Comparison of ENCODE assay signal across 34 cellular contexts in the genomic region with DNA sequence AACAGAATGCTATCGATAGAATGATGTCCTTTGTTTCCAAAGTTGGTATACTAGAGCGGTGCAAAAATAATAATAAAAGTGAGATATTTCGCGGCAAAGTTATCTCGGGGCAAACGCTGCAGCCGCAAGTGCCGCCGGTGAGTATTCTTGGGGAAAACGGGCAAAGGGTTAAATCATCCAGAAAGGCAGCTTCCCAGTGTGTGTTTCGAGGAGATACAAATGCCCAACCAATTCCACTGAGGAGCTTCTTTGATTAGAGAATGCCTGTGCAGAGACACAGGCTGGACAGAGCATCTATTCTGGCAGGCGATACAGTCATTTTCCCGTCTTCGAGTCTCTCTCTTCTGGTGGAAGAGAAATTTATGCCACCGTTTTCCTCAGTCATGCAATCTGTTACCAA.
"Had no signal": no experiment of that assay in that cellular context is flagged by ENCODE, and none has a peak within 500 bp of the region (broad histone marks: within the 10 kb centered on the region; RNA-seq: fewer than 3 reads in every experiment).

No MANE protein-coding gene starts in this region.

- FAIRE-seq: astrocyte, bronchial epithelial cell had no signal

- H3K9me3 ChIP-seq: esophagus muscularis mucosa, gastroesophageal sphincter, heart right ventricle had no signal

- H3K36me3 Mint-ChIP-seq: activated CD4-positive, alpha-beta memory T cell treated with anti-CD3 and anti-CD28 coated beads for 36 hours; activated CD8-positive, alpha-beta memory T cell treated with anti-CD3 and anti-CD28 coated beads, Interleukin-2, amount 10 ng/mL, durations not matched to agents 7 days and 5 days had no signal

- H3K27me3 ChIP-seq: brain microvascular endothelial cell, esophagus muscularis mucosa, gastroesophageal sphincter, heart right ventricle, hepatocyte had no signal

- H3K4me3 ChIP-seq: coronary artery, esophagus muscularis mucosa, gastroesophageal sphincter, heart right ventricle, hepatocyte had no signal

- ATAC-seq: activated CD4-positive, alpha-beta T cell treated with anti-CD3 and anti-CD28 coated beads for 36 hours; activated CD8-positive, alpha-beta memory T cell treated with anti-CD3 and anti-CD28 coated beads, Interleukin-2, amount 10 ng/mL, durations not matched to agents 7 days and 5 days; activated CD8-positive, alpha-beta T cell treated with anti-CD3 and anti-CD28 coated beads, Interleukin-2, amount 10 ng/mL, durations not matched to agents 7 days and 5 days; effector memory CD8-positive, alpha-beta T cell; gastroesophageal sphincter; heart right ventricle; T-cell had no signal

- DNase-seq: activated CD4-positive, alpha-beta memory T cell treated with anti-CD3 and anti-CD28 coated beads for 36 hours; activated CD4-positive, alpha-beta T cell treated with anti-CD3 and anti-CD28 coated beads for 36 hours; activated CD4-positive, alpha-beta T cell treated with anti-CD3 and anti-CD28 coated beads, Interleukin-2, amount 10 ng/mL, durations not matched to agents 24 days and 14 days; activated CD4-positive, CD25-positive, alpha-beta regulatory T cell; activated CD4-positive, CD25-positive, alpha-beta regulatory T cell treated with anti-CD3 and anti-CD28 coated beads, Interleukin-2, amount 50 U/mL, for 72 hours; activated CD8-positive, alpha-beta memory T cell treated with anti-CD3 and anti-CD28 coated beads, Interleukin-2, amount 10 ng/mL, durations not matched to agents 7 days and 5 days; activated CD8-positive, alpha-beta memory T cell treated with anti-CD3 and anti-CD28 coated beads, Interleukin-2, amount 50 U/mL, for 4 hours; activated CD8-positive, alpha-beta T cell treated with anti-CD3 and anti-CD28 coated beads, Interleukin-2, amount 10 ng/mL, durations not matched to agents 7 days and 5 days; activated gamma-delta T cell treated with Interleukin-2 at 50 U/mL for 16 hours; activated naive CD4-positive, alpha-beta T cell treated with anti-CD3 and anti-CD28 coated beads, Interleukin-2, amount 50 U/mL, for 16 hours; activated naive CD4-positive, alpha-beta T cell treated with Interleukin-2 at 50 U/mL for 16 hours; activated T-cell treated with anti-CD3 and anti-CD28 coated beads, Interleukin-2, amount 50 U/mL, for 1 hour; activated T-cell treated with anti-CD3 and anti-CD28 coated beads, Interleukin-2, amount 50 U/mL, for 48 hours; amniotic stem cell; brain microvascular endothelial cell; effector CD4-positive, alpha-beta T cell; effector memory CD8-positive, alpha-beta T cell; erythroblast; foreskin melanocyte; heart right ventricle; T-cell; T-helper 9 cell had no signal

- H3K36me3 ChIP-seq: brain microvascular endothelial cell had no signal

- H3K4me2 ChIP-seq: hepatocyte had no signal

- H3K4me1 ChIP-seq: esophagus muscularis mucosa, gastroesophageal sphincter had no signal

- H3K9me3 Mint-ChIP-seq: activated CD4-positive, alpha-beta memory T cell treated with anti-CD3 and anti-CD28 coated beads for 36 hours; activated CD4-positive, alpha-beta T cell treated with anti-CD3 and anti-CD28 coated beads, Interleukin-2, amount 10 ng/mL, durations not matched to agents 24 days and 14 days; activated T-helper 1 cell treated with anti-CD3 and anti-CD28 coated beads, Interleukin-12 subunit alpha, Interleukin-12 subunit beta, Interleukin-2, Interleukin-4 antibody, amounts not matched to agents 30 ng/mL and 10 ng/mL and 1 ng/mL, durations not matched to agents 14 hours and 24 hours and 36 hours; activated T-helper 2 cell treated with anti-CD3 and anti-CD28 coated beads, Interferon-gamma antibody, Interleukin-2, Interleukin-4, amounts not matched to agents 10 μg/mL and 5 μg/mL and 100 μg/mL, durations not matched to agents 14 hours and 24 hours and 36 hours; central memory CD8-positive, alpha-beta T cell; dendritic cell treated with granulocyte-macrophage colony-stimulating factor and Interleukin-4, amounts not matched to agents 40 ng/mL and 50 ng/mL, for 4 days; effector memory CD8-positive, alpha-beta T cell; T-cell; T-helper 1 cell treated with Interleukin-12 subunit alpha and Interleukin-12 subunit beta and Interleukin-4 antibody, amounts not matched to agents 30 μg/mL and 1 μg/mL, for 36 hours had no signal

- H3K79me2 ChIP-seq: hepatocyte had no signal

- H3K27ac Mint-ChIP-seq: activated CD4-positive, alpha-beta memory T cell treated with anti-CD3 and anti-CD28 coated beads for 36 hours; activated CD4-positive, alpha-beta T cell treated with anti-CD3 and anti-CD28 coated beads for 36 hours; activated CD4-positive, alpha-beta T cell treated with anti-CD3 and anti-CD28 coated beads, Interleukin-2, amount 10 ng/mL, durations not matched to agents 24 days and 14 days; activated CD8-positive, alpha-beta memory T cell treated with anti-CD3 and anti-CD28 coated beads, Interleukin-2, amount 10 ng/mL, durations not matched to agents 7 days and 5 days; activated CD8-positive, alpha-beta T cell treated with anti-CD3 and anti-CD28 coated beads, Interleukin-2, amount 10 ng/mL, durations not matched to agents 7 days and 5 days; activated naive CD8-positive, alpha-beta T cell; activated T-helper 1 cell treated with anti-CD3 and anti-CD28 coated beads, Interleukin-12 subunit alpha, Interleukin-12 subunit beta, Interleukin-2, Interleukin-4 antibody, amounts not matched to agents 30 ng/mL and 10 ng/mL and 1 ng/mL, durations not matched to agents 14 hours and 24 hours and 36 hours; activated T-helper 2 cell treated with anti-CD3 and anti-CD28 coated beads, Interferon-gamma antibody, Interleukin-2, Interleukin-4, amounts not matched to agents 10 μg/mL and 5 μg/mL and 100 μg/mL, durations not matched to agents 14 hours and 24 hours and 36 hours; dendritic cell treated with granulocyte-macrophage colony-stimulating factor and Interleukin-4, amounts not matched to agents 40 ng/mL and 50 ng/mL, for 4 days; T-cell; T-helper 1 cell treated with Interleukin-12 subunit alpha and Interleukin-12 subunit beta and Interleukin-4 antibody, amounts not matched to agents 30 μg/mL and 1 μg/mL, for 36 hours had no signal

- H3K4me3 Mint-ChIP-seq: activated CD4-positive, alpha-beta memory T cell treated with anti-CD3 and anti-CD28 coated beads for 36 hours; activated CD4-positive, alpha-beta T cell treated with anti-CD3 and anti-CD28 coated beads for 36 hours; activated CD4-positive, alpha-beta T cell treated with anti-CD3 and anti-CD28 coated beads, Interleukin-2, amount 10 ng/mL, durations not matched to agents 24 days and 14 days; activated CD8-positive, alpha-beta memory T cell treated with anti-CD3 and anti-CD28 coated beads, Interleukin-2, amount 10 ng/mL, durations not matched to agents 7 days and 5 days; activated CD8-positive, alpha-beta T cell treated with anti-CD3 and anti-CD28 coated beads, Interleukin-2, amount 10 ng/mL, durations not matched to agents 7 days and 5 days; activated T-helper 1 cell treated with anti-CD3 and anti-CD28 coated beads, Interleukin-12 subunit alpha, Interleukin-12 subunit beta, Interleukin-2, Interleukin-4 antibody, amounts not matched to agents 30 ng/mL and 10 ng/mL and 1 ng/mL, durations not matched to agents 14 hours and 24 hours and 36 hours; central memory CD8-positive, alpha-beta T cell; dendritic cell treated with granulocyte-macrophage colony-stimulating factor and Interleukin-4, amounts not matched to agents 40 ng/mL and 50 ng/mL, for 4 days; effector memory CD8-positive, alpha-beta T cell; T-helper 1 cell treated with Interleukin-12 subunit alpha and Interleukin-12 subunit beta and Interleukin-4 antibody, amounts not matched to agents 30 μg/mL and 1 μg/mL, for 36 hours had no signal

- H3K27me3 Mint-ChIP-seq: activated CD4-positive, alpha-beta memory T cell treated with anti-CD3 and anti-CD28 coated beads for 36 hours; activated CD4-positive, alpha-beta T cell treated with anti-CD3 and anti-CD28 coated beads for 36 hours had no signal

- H2AFZ ChIP-seq: hepatocyte had no signal

- H3K27ac ChIP-seq: brain microvascular endothelial cell, coronary artery, esophagus muscularis mucosa, gastroesophageal sphincter, heart right ventricle, hepatocyte had no signal
